In genomic region chr5:134046330-134046729, GRCh38 we compare ENCODE assay signal across 13 cellular contexts. TPM values are rescaled to one million over a fixed set of nuclear protein-coding genes. Genes with fewer than 3 reads are reported as not detected.
DNase-seq lines count a peak whose midpoint lies in the region; ATAC-seq and TF ChIP-seq lines count a peak whose summit lies in the region.
"Had no signal": no experiment of that assay in that cellular context is flagged by ENCODE, and none has a peak within 500 bp of the region (broad histone marks: within the 10 kb centered on the region; RNA-seq: fewer than 3 reads in every experiment).

No MANE protein-coding gene starts in this region.

- no peak overlapping the region for H4K5ac ChIP-seq in mesendoderm (ENCODE audit: low read length)

- H4K8ac ChIP-seq in mesendoderm (ENCODE audit: low read depth, low read length): no peak overlapping the region

- no peaks in the 10 kb centered on the region for H3K36me3 ChIP-seq in HUES6 (ENCODE audit: control insufficient read depth, insufficient read depth, low read length)
- no peaks in the 10 kb centered on the region for H3K36me3 ChIP-seq in Panc1 (ENCODE audit: control insufficient read depth, insufficient read depth, low read length)
- H3K36me3 ChIP-seq in mesendoderm (ENCODE audit: control insufficient read depth, insufficient read depth, low read length): no peaks in the 10 kb centered on the region
- no peaks in the 10 kb centered on the region for H3K36me3 ChIP-seq in naive thymus-derived CD4-positive, alpha-beta T cell (ENCODE audit: control insufficient read depth in 2 of 3, insufficient read depth in 3 of 3, low read length in 3 of 3)
- H3K36me3 ChIP-seq: BE2C had no signal

- H3K27ac ChIP-seq in HUES6 (ENCODE audit: low read depth, low read length) (peak overlapping the region; percentile 51; the same call in 1 of the 2 replicates), Panc1 (ENCODE audit: low read length) (0 out of 2 replicates have a peak overlapping the region, but pooled peaks have one; percentile 31), mesendoderm (ENCODE audit: low read depth, low read length) (no peak overlapping the region)
- no peak overlapping the region for H3K27ac ChIP-seq in naive thymus-derived CD4-positive, alpha-beta T cell (ENCODE audit: low read depth, low read length)

- no peak overlapping the region for H2BK120ac ChIP-seq in mesendoderm (ENCODE audit: low read depth, low read length)

- peaks cover 30 to 78% (median 55%) of the 10 kb centered on the region in 7 donors for H3K4me1 Mint-ChIP-seq in naive thymus-derived CD4-positive, alpha-beta T cell

- peak overlapping the region; percentile 11 for H2AK5ac ChIP-seq in mesendoderm (ENCODE audit: low read length)

- H3K4me1 ChIP-seq in HUES6 (ENCODE audit: control insufficient read depth, insufficient read depth, low read length) (peaks cover 27% of the 10 kb centered on the region), Panc1 (ENCODE audit: control insufficient read depth, insufficient read depth, low read length) (no peaks in the 10 kb centered on the region), mesendoderm (ENCODE audit: control insufficient read depth, low read depth, low read length) (peaks cover 6% of the 10 kb centered on the region)
- peaks cover 4 to 55% of the 10 kb centered on the region in 2 donors for H3K4me1 ChIP-seq in naive thymus-derived CD4-positive, alpha-beta T cell (ENCODE audit: control insufficient read depth in 2 of 2, insufficient read depth in 2 of 2, low read length in 2 of 2)
- H3K4me1 ChIP-seq: BE2C had no signal

- POLR2A ChIA-PET in Panc1 (lab: Charles Lee): no interaction called here
- POLR2A ChIA-PET in naive thymus-derived CD4-positive, alpha-beta T cell (lab: Charles Lee): interaction anchor here (33.3 kb wide), 1 partner anchor 87 kb away, joined by 1333 read pairs; the partner anchor contains the start of gene TCF7

- CTCF ChIA-PET in Panc1 (lab: Charles Lee): no interaction called here
- CTCF ChIA-PET in naive thymus-derived CD4-positive, alpha-beta T cell (lab: Charles Lee): interaction anchor here (0.6 to 1.0 kb wide), 2 partner anchors 54 to 73 kb away, joined by 3 to 4 read pairs; no protein-coding TSS in a partner anchor

- no peaks in the 10 kb centered on the region for H3K79me2 ChIP-seq in mesendoderm (ENCODE audit: control insufficient read depth, insufficient read depth, low read length)

- H3K27me3 ChIP-seq in HUES6 (ENCODE audit: control insufficient read depth, insufficient read depth, low read length) (0 out of 2 replicates have a peak, but pooled peaks cover 3% of the 10 kb centered on the region), Panc1 (ENCODE audit: control insufficient read depth, insufficient read depth, low read length) (no peaks in the 10 kb centered on the region), mesendoderm (ENCODE audit: insufficient read depth, low read length, poor library complexity) (no peaks in the 10 kb centered on the region)
- no peaks in the 10 kb centered on the region for H3K27me3 ChIP-seq in naive thymus-derived CD4-positive, alpha-beta T cell (ENCODE audit: control insufficient read depth in 2 of 2, insufficient read depth in 2 of 2, low read length in 2 of 2)
- H3K27me3 ChIP-seq: BE2C had no signal

- H3K4me3 ChIP-seq in HUES6 (ENCODE audit: low read depth, low read length): no peak overlapping the region
- no peak overlapping the region for H3K4me3 ChIP-seq in Panc1 (ENCODE audit: low read depth in 2 of 2, low read length in 2 of 2)
- H3K4me3 ChIP-seq in mesendoderm (ENCODE audit: low read length): no peak overlapping the region
- H3K4me3 ChIP-seq in naive thymus-derived CD4-positive, alpha-beta T cell (ENCODE audit: low read length): no peak overlapping the region

- TF ChIP-seq CTCF in Panc1 (IDR thresholded peaks at IDR 0.05): no peak

- H3K27ac Mint-ChIP-seq in activated naive CD4-positive, alpha-beta T cell treated with anti-CD3 and anti-CD28 coated beads, Interleukin-2, amount 50 U/mL, for 72 hours: no peak overlapping the region
- H3K27ac Mint-ChIP-seq in naive thymus-derived CD4-positive, alpha-beta T cell: peak overlapping the region in 2 of 9 donors; percentile 18 to 75
- H3K27ac Mint-ChIP-seq: H9 had no signal

- intact Hi-C loops in Panc1 (cut with micrococcal nuclease; ENCODE audit: unreplicated experiment): no loop called here
- intact Hi-C loops in naive thymus-derived CD4-positive, alpha-beta T cell (cut with micrococcal nuclease): loop anchor here in 1 of 2 donors (2.0 kb wide), 1 partner anchor 16 kb away; no protein-coding TSS in a partner anchor

- no peak overlapping the region for H3K4me2 ChIP-seq in mesendoderm (ENCODE audit: low read length)

- no peak overlapping the region for H3K4me3 Mint-ChIP-seq in naive thymus-derived CD4-positive, alpha-beta T cell
- H3K4me3 Mint-ChIP-seq: CD4-positive, CD25-positive, alpha-beta regulatory T cell; CD8-positive, alpha-beta memory T cell had no signal

- peaks cover 0 to 7% of the 10 kb centered on the region in 2 donors for H3K36me3 Mint-ChIP-seq in activated naive CD4-positive, alpha-beta T cell treated with anti-CD3 and anti-CD28 coated beads, Interleukin-2, amount 50 U/mL, for 72 hours
- no peaks in the 10 kb centered on the region for H3K36me3 Mint-ChIP-seq in naive thymus-derived CD4-positive, alpha-beta T cell
- H3K36me3 Mint-ChIP-seq: CD4-positive, CD25-positive, alpha-beta regulatory T cell; CD8-positive, alpha-beta memory T cell had no signal

- H3K18ac ChIP-seq in mesendoderm (ENCODE audit: low read length): no peak overlapping the region

- no peak overlapping the region for H3K4ac ChIP-seq in mesendoderm (ENCODE audit: low read depth, low read length)

- DNase-seq in Panc1 (ENCODE audit: low read depth, low spot score): no peak
- no peak for DNase-seq in mesendoderm
- DNase-seq in activated naive CD4-positive, alpha-beta T cell treated with anti-CD3 and anti-CD28 coated beads, Interleukin-2, amount 50 U/mL, for 72 hours (ENCODE audit: low spot score in 2 of 2): no peak
- DNase-seq in naive thymus-derived CD4-positive, alpha-beta T cell: no peak
- DNase-seq: ACHN; BE2C; CD4-positive, CD25-positive, alpha-beta regulatory T cell; CD8-positive, alpha-beta memory T cell; COR-L47; GOT3 had no signal

- in situ Hi-C loops in Panc1 (cut with HindIII; ENCODE audit: low pct_unique_long_range_greater_than_20kb, low sequenced_read_pairs): no loop called here

- H2BK5ac ChIP-seq in mesendoderm (ENCODE audit: low read length): no peak overlapping the region

- no CpG with 5 or more reads among the region's 4 CpGs for WGBS in mesendoderm (ENCODE audit: extremely low coverage, insufficient coverage, low lambda C conversion rate)

- ATAC-seq in Panc1 (no peak), GM21737 (IDR thresholded peaks at IDR 0.05; ENCODE audit: unreplicated experiment) (no peak)
- ATAC-seq in activated naive CD4-positive, alpha-beta T cell treated with anti-CD3 and anti-CD28 coated beads, Interleukin-2, amount 50 U/mL, for 72 hours: no peak
- ATAC-seq in naive thymus-derived CD4-positive, alpha-beta T cell: no peak

- no peaks in the 10 kb centered on the region for H3K79me1 ChIP-seq in mesendoderm (ENCODE audit: low read length)

- no peak overlapping the region for H3K23ac ChIP-seq in mesendoderm (ENCODE audit: low read length)

- H2BK15ac ChIP-seq in mesendoderm (replicated peaks; ENCODE audit: low read depth): no peak overlapping the region

- H3K9ac ChIP-seq in HUES6 (ENCODE audit: low read length) (peak overlapping the region; percentile 50), mesendoderm (ENCODE audit: low read length) (no peak overlapping the region)

- H3K9me3 ChIP-seq in HUES6 (ENCODE audit: control insufficient read depth, insufficient read depth, low read depth, low read length): no peaks in the 10 kb centered on the region
- H3K9me3 ChIP-seq in Panc1 (ENCODE audit: control insufficient read depth, insufficient read depth, low read depth, low read length): no peaks in the 10 kb centered on the region
- no peaks in the 10 kb centered on the region for H3K9me3 ChIP-seq in naive thymus-derived CD4-positive, alpha-beta T cell (ENCODE audit: control insufficient read depth in 2 of 3, low read length in 3 of 3)
- H3K9me3 ChIP-seq: BE2C had no signal

- H3K9me3 Mint-ChIP-seq in activated naive CD4-positive, alpha-beta T cell treated with anti-CD3 and anti-CD28 coated beads, Interleukin-2, amount 50 U/mL, for 72 hours: no peaks in the 10 kb centered on the region
- no peaks in the 10 kb centered on the region for H3K9me3 Mint-ChIP-seq in naive thymus-derived CD4-positive, alpha-beta T cell
- H3K9me3 Mint-ChIP-seq: CD4-positive, CD25-positive, alpha-beta regulatory T cell; CD8-positive, alpha-beta memory T cell had no signal

- H3K27me3 Mint-ChIP-seq in naive thymus-derived CD4-positive, alpha-beta T cell: peaks cover 0 to 1% (median 0%) of the 10 kb centered on the region in 5 donors
- H3K27me3 Mint-ChIP-seq: CD8-positive, alpha-beta memory T cell had no signal

- H3K56ac ChIP-seq in mesendoderm (ENCODE audit: low read length): no peak overlapping the region

- no TSS peak for BruUV-seq in Panc1 (replicated peaks; lab: Mats Ljungman, UMichigan)

RNA-seq across cellular contexts. Expression of gene VDAC1, which starts 41.6 kb away (rescaled TPM):
- 395 TPM for total RNA-seq in Panc1 (2021; ENCODE audit: unreplicated experiment)
- 502 TPM for polyA plus RNA-seq in Panc1 (2012; ENCODE audit: insufficient read length)
- 244 TPM for polyA plus RNA-seq in mesendoderm (2013, experiment 1 of 2)
- polyA plus RNA-seq in mesendoderm (2013, experiment 2 of 2): 252 TPM
- 100 to 1,000 TPM; 289 to 522 TPM for total RNA-seq in activated naive CD4-positive, alpha-beta T cell treated with anti-CD3 and anti-CD28 coated beads, Interleukin-2, amount 50 U/mL, for 72 hours
- total RNA-seq in naive thymus-derived CD4-positive, alpha-beta T cell: 100 to 1,000 TPM in 1 of 5 experiments, 10 to 100 TPM in 4; 37.8 to 259 (median 43.7) TPM
- polyA plus RNA-seq in naive thymus-derived CD4-positive, alpha-beta T cell: 10 to 100 TPM; 66.9 to 75.0 TPM

Comparison
In these comparisons a context has a peak if more than half of its experiments do, and no peak if none do; other contexts are left out.
1. H3K27ac ChIP-seq: peak in HUES6 (single experiment) and Panc1 (single experiment); none in mesendoderm (single experiment) and naive thymus-derived CD4-positive, alpha-beta T cell (single experiment).